8 cellular contexts compared by ENCODE assay signal in the genomic region with DNA sequence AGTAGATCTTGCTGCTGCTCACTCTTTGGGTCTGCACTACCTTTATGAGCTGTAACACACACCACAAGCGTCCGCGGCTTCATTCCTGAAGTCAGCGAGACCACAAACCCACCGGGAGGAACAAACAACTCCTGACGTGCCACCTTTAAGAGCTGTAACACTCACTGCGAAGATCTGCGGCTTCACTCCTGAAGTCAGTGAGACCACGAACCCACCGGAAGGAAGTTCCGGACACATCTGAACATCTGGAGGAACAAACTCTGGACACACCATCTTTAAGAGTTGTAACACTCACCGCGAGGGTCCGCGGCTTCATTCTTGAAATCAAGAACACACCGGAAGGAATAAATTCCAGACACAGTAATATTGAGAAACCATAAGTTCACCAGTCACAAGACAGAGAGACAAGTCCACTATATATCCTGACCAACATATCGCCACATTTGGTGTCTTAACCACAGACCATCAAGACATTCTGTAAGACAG.
DNase-seq lines count a peak whose midpoint lies in the region; ATAC-seq and TF ChIP-seq lines count a peak whose summit lies in the region.
"Not testable (repeated sequence)": the region's sequence is repeated elsewhere in the genome, so short reads cannot be mapped to it uniquely, and the experiment has no call there.

No MANE protein-coding gene starts in this region.

- H3K27me3 Mint-ChIP-seq in activated naive CD8-positive, alpha-beta T cell treated with anti-CD3 and anti-CD28 coated beads, Interleukin-2, amount 50 U/mL, for 24 hours: not testable (repeated sequence)

- H2AFZ ChIP-seq in DND-41 (ENCODE audit: low read depth, low read length): not testable (repeated sequence)

- H3K9me3 ChIP-seq in DND-41 (ENCODE audit: insufficient read depth, low read length, severe bottlenecking): not testable (repeated sequence)

- H3K9ac ChIP-seq in DND-41 (ENCODE audit: low read depth, low read length): not testable (repeated sequence)

- peak overlapping the region; percentile 78 for H3K27ac Mint-ChIP-seq in activated naive CD8-positive, alpha-beta T cell treated with anti-CD3 and anti-CD28 coated beads, Interleukin-2, amount 50 U/mL, for 24 hours

- not testable (repeated sequence) for H3K9me3 Mint-ChIP-seq in activated naive CD8-positive, alpha-beta T cell treated with anti-CD3 and anti-CD28 coated beads, Interleukin-2, amount 50 U/mL, for 24 hours

- H3K27me3 ChIP-seq in DND-41 (ENCODE audit: insufficient read depth, low read length, poor library complexity): not testable (repeated sequence)

- peak overlapping the region; percentile 57 for H3K4me3 Mint-ChIP-seq in activated naive CD8-positive, alpha-beta T cell treated with anti-CD3 and anti-CD28 coated beads, Interleukin-2, amount 50 U/mL, for 24 hours

- H3K36me3 ChIP-seq in DND-41 (ENCODE audit: insufficient read depth, low read length): not testable (repeated sequence)

- peaks cover 58% of the 10 kb centered on the region for H3K4me1 Mint-ChIP-seq in activated naive CD8-positive, alpha-beta T cell treated with anti-CD3 and anti-CD28 coated beads, Interleukin-2, amount 50 U/mL, for 24 hours

- ATAC-seq in DND-41 (ENCODE audit: insufficient read depth, low read depth): peak; percentile 82
- peak; percentile 46 for ATAC-seq in GM21515 (IDR thresholded peaks at IDR 0.05; ENCODE audit: unreplicated experiment)
- ATAC-seq in HG03280 (IDR thresholded peaks at IDR 0.05; ENCODE audit: unreplicated experiment): peak; percentile 57
- peak; percentile 68 for ATAC-seq in activated naive CD8-positive, alpha-beta T cell treated with anti-CD3 and anti-CD28 coated beads, Interleukin-2, amount 50 U/mL, for 24 hours

- peaks cover 30% of the 10 kb centered on the region; the same call in 1 of the 2 replicates for H4K20me1 ChIP-seq in DND-41 (ENCODE audit: insufficient read depth, low read length)

- H3K36me3 Mint-ChIP-seq in activated naive CD8-positive, alpha-beta T cell treated with anti-CD3 and anti-CD28 coated beads, Interleukin-2, amount 50 U/mL, for 24 hours (ENCODE audit: low read depth): peaks cover 19% of the 10 kb centered on the region

- H3K4me3 ChIP-seq in DND-41 (ENCODE audit: low read depth in 1 of 2, low read length in 2 of 2): not testable (repeated sequence)

- DNase-seq in DND-41 (peak; percentile 86), T-helper 22 cell (ENCODE audit: low read depth) (peak; percentile 51)
- peak; percentile 62 for DNase-seq in activated CD8-positive, alpha-beta memory T cell treated with anti-CD3 and anti-CD28 coated beads, Interleukin-2, amount 50 U/mL, for 4 hours
- DNase-seq in activated naive CD8-positive, alpha-beta T cell treated with anti-CD3 and anti-CD28 coated beads, Interleukin-2, amount 50 U/mL, for 24 hours: peak; percentile 75
- peak; percentile 28 for DNase-seq in stimulated activated CD4-positive, alpha-beta T cell treated with anti-CD3 and anti-CD28 coated beads, Interleukin-12 subunit alpha, Interleukin-12 subunit beta, amount 100 ng/mL, for 4 hours
- DNase-seq in stimulated activated CD8-positive, alpha-beta memory T cell treated with anti-CD3 and anti-CD28 coated beads, Interleukin-7, amount 100 ng/mL, for 24 hours (ENCODE audit: low read depth): peak; percentile 53

- peak overlapping the region; percentile 44; the same call in 1 of the 2 replicates for H3K4me2 ChIP-seq in DND-41 (ENCODE audit: insufficient read depth, low read length)

- peak overlapping the region; percentile 8 for H3K27ac ChIP-seq in DND-41 (ENCODE audit: low read length)

- H3K4me1 ChIP-seq in DND-41 (ENCODE audit: insufficient read depth, low read length): peaks cover 41% of the 10 kb centered on the region

- peaks cover 35% of the 10 kb centered on the region for H3K79me2 ChIP-seq in DND-41 (ENCODE audit: insufficient read depth, low read length)

- TF ChIP-seq CTCF in DND-41 (IDR thresholded peaks at IDR 0.05; ENCODE audit: borderline replicate concordance, extremely low read depth, low read length, poor library complexity, severe bottlenecking): not testable (repeated sequence)

Comparison
In these comparisons a context has a peak if more than half of its experiments do, and no peak if none do; other contexts are left out.
1. DNase-seq: peak in every context shown above with its lines; median percentile 86 in DND-41; 75 in activated naive CD8-positive, alpha-beta T cell treated with anti-CD3 and anti-CD28 coated beads, Interleukin-2, amount 50 U/mL, for 24 hours; 62 in activated CD8-positive, alpha-beta memory T cell treated with anti-CD3 and anti-CD28 coated beads, Interleukin-2, amount 50 U/mL, for 4 hours; 53 in stimulated activated CD8-positive, alpha-beta memory T cell treated with anti-CD3 and anti-CD28 coated beads, Interleukin-7, amount 100 ng/mL, for 24 hours; 51 in T-helper 22 cell; 28 in stimulated activated CD4-positive, alpha-beta T cell treated with anti-CD3 and anti-CD28 coated beads, Interleukin-12 subunit alpha, Interleukin-12 subunit beta, amount 100 ng/mL, for 4 hours.